ENCODE assay signal across 8 cellular contexts in genomic region chr7:158976849-158977593, GRCh38.
A peak's percentile ranks its signal among the peaks of the same experiment; 100 is the strongest.
DNase-seq lines count a peak whose midpoint lies in the region; ATAC-seq and TF ChIP-seq lines count a peak whose summit lies in the region.

No MANE protein-coding gene starts in this region.

- peak overlapping the region; percentile 90 for H2AFZ ChIP-seq in ACC112 (ENCODE audit: low read length, unreplicated experiment)

- H3K27me3 ChIP-seq in ACC112 (ENCODE audit: insufficient read depth, low read length) (no peaks in the 10 kb centered on the region), liver (ENCODE audit: control insufficient read depth in 4 of 4, insufficient read depth in 4 of 4, low read length in 3 of 4) (no peaks in the 10 kb centered on the region)

- H3K4me3 ChIP-seq in ACC112 (ENCODE audit: low read depth, low read length), result peak overlapping the region; percentile 70
- peak overlapping the region; percentile 59 for H3K4me3 ChIP-seq in coronary artery
- H3K4me3 ChIP-seq in liver (ENCODE audit: low read depth in 1 of 3, low read length in 3 of 3), result peak overlapping the region; percentile 9 to 64 (median 53)

- peaks cover 6 to 8% (median 7%) of the 10 kb centered on the region in 4 donors for H3K9me3 ChIP-seq in liver (ENCODE audit: control insufficient read depth in 4 of 4, low read length in 3 of 4)

- H3K27ac ChIP-seq in ACC112 (ENCODE audit: low read depth, low read length) (no peak overlapping the region), coronary artery (no peak overlapping the region), liver (ENCODE audit: low read depth in 1 of 2, low read length in 2 of 2) (peak overlapping the region in 1 of 2 donors; percentile 49)

- peak; percentile 91 to 95 for TF ChIP-seq RAD21 in liver (IDR thresholded peaks at IDR 0.05)

- ATAC-seq in GM18858 (IDR thresholded peaks at IDR 0.05; ENCODE audit: unreplicated experiment) (peak; percentile 90), HG03097 (IDR thresholded peaks at IDR 0.05; ENCODE audit: low FRiP score, unreplicated experiment) (peak; percentile 93)

- TF ChIP-seq CTCF in coronary artery (IDR thresholded peaks at IDR 0.05) (peak; percentile 75), liver (IDR thresholded peaks at IDR 0.05; ENCODE audit: low read depth, low read length, missing input control) (peak; percentile 97)

- WGBS in liver, result 28% methylated on average over 24 of the region's 24 CpGs

- H3K4me1 ChIP-seq in ACC112 (ENCODE audit: control insufficient read depth, insufficient read depth, low read length, unreplicated experiment) (no peaks in the 10 kb centered on the region), liver (ENCODE audit: control insufficient read depth in 4 of 4, insufficient read depth in 4 of 4, low read length in 3 of 4) (peaks cover 0 to 7% (median 5%) of the 10 kb centered on the region in 4 donors)

- DNase-seq in NCI-H345 treated with DMSO at 0.1 percent for 48 hours (lab: John Stamatoyannopoulos, UW; ENCODE audit: unreplicated experiment) (peak; percentile 49), coronary artery (ENCODE audit: low spot score) (peak; percentile 81)
- DNase-seq in activated CD4-positive, alpha-beta T cell treated with anti-CD3 and anti-CD28 coated beads for 24 hours (ENCODE audit: low read depth in 2 of 2), result peak; percentile 85 to 93
- peak; percentile 93 to 94 for DNase-seq in stimulated activated CD4-positive, alpha-beta T cell treated with anti-CD3 and anti-CD28 coated beads, Interleukin-2, amount 100 ng/mL, for 48 hours

- peak overlapping the region in 1 of 2 donors; percentile 69 for H3K9ac ChIP-seq in liver (ENCODE audit: low read depth in 1 of 2, low read length in 2 of 2)

- no peaks in the 10 kb centered on the region for H3K79me2 ChIP-seq in ACC112 (ENCODE audit: control insufficient read depth, insufficient read depth, low read length, unreplicated experiment)

- H3K36me3 ChIP-seq in ACC112 (ENCODE audit: insufficient read depth, low read length) (no peaks in the 10 kb centered on the region), liver (ENCODE audit: control insufficient read depth in 4 of 4, insufficient read depth in 3 of 4, low read depth in 1 of 4, low read length in 3 of 4) (no peaks in the 10 kb centered on the region)

TF ChIP-seq in liver, 16 proteins besides CTCF, POLR2A, EP300 and RAD21:
- no peak for TF ChIP-seq ZBTB33 (IDR thresholded peaks at IDR 0.05)
- no peak for TF ChIP-seq REST (IDR thresholded peaks at IDR 0.05)
- no peak for TF ChIP-seq TAF1 (conservative IDR thresholded peaks at IDR 0.05)
- TF ChIP-seq HNF4A (conservative IDR thresholded peaks at IDR 0.05), result no peak
- no peak for TF ChIP-seq YY1 (IDR thresholded peaks at IDR 0.05)
- peak; percentile 6 to 14 for TF ChIP-seq RXRA (IDR thresholded peaks at IDR 0.05)
- no peak for TF ChIP-seq GABPA (IDR thresholded peaks at IDR 0.05 in 1 of 2, conservative IDR thresholded peaks at IDR 0.05 in 1 of 2)
- TF ChIP-seq EGR1 (IDR thresholded peaks at IDR 0.05; ENCODE audit: low read depth in 2 of 2), result no peak
- no peak for TF ChIP-seq JUND (IDR thresholded peaks at IDR 0.05)
- TF ChIP-seq NR2F2 (IDR thresholded peaks at IDR 0.05), result peak; percentile 42
